ENCODE assay signal across 8 cellular contexts in genomic region chr2:157826644-157827043, GRCh38. TPM values are rescaled to one million over a fixed set of nuclear protein-coding genes. Genes with fewer than 3 reads are reported as not detected.
A peak's percentile ranks its signal among the peaks of the same experiment; 100 is the strongest.
DNase-seq lines count a peak whose midpoint lies in the region; ATAC-seq, FAIRE-seq and TF ChIP-seq lines count a peak whose summit lies in the region.
"Not testable (repeated sequence)": the region's sequence is repeated elsewhere in the genome, so short reads cannot be mapped to it uniquely, and the experiment has no call there.

No MANE protein-coding gene starts in this region.

- not testable (repeated sequence) for H3K18ac ChIP-seq in H9 (ENCODE audit: insufficient read length, low read depth, low read length)

- not testable (repeated sequence) for H2BK5ac ChIP-seq in H9 (ENCODE audit: insufficient read length, low read length)

- POLR2A ChIA-PET in HepG2 (lab: Yijun Ruan, JAX) = not testable (repeated sequence)

- H2BK20ac ChIP-seq in H9 (ENCODE audit: low read depth, low read length, poor library complexity, severe bottlenecking) = not testable (repeated sequence)

- H4K5ac ChIP-seq in H9 (ENCODE audit: insufficient read length, low read depth, low read length) = not testable (repeated sequence)

- intact Hi-C loops in HepG2 (cut with micrococcal nuclease; ENCODE audit: unreplicated experiment); thyroid gland (cut with DNase I): not testable (repeated sequence)

- H2AK5ac ChIP-seq in H9 (ENCODE audit: insufficient read length, low read length) = not testable (repeated sequence)

- not testable (repeated sequence) for DNase-seq in H9; RWPE2 (ENCODE audit: low spot score); activated T-cell treated with anti-CD3 and anti-CD28 coated beads, Interleukin-2, amount 50 U/mL, for 72 hours; epithelial cell of prostate (ENCODE audit: low read depth, low spot score); HepG2 (ENCODE audit: low spot score); thyroid gland

- in situ Hi-C loops in HepG2 (cut with HindIII; ENCODE audit: extremely low pct_ligation_motif_present, low pct_unique_long_range_greater_than_20kb) = not testable (repeated sequence)

- H3K27ac ChIP-seq in C4-2B (peak overlapping the region; percentile 58), RWPE2 (ENCODE audit: poor library complexity, severe bottlenecking) (peak overlapping the region; percentile 10), epithelial cell of prostate (peak overlapping the region; percentile 90), skin epidermis (peak overlapping the region in 17 of 21 experiments; percentile 3 to 83 (median 58)), thyroid gland (peak overlapping the region; percentile 71 to 92 (median 90))
- not testable (repeated sequence) for H3K27ac ChIP-seq in H9 (ENCODE audit: insufficient read length, low read depth, low read length); HepG2 (ENCODE audit: extremely low read length, insufficient read depth, low read length)

- TF ChIP-seq EP300 in HepG2 (IDR thresholded peaks at IDR 0.05; ENCODE audit: low read depth in 2 of 2, low read length in 2 of 2); HepG2 (CRISPR knock-in tag; IDR thresholded peaks at IDR 0.05; ENCODE audit: borderline replicate concordance): not testable (repeated sequence)

- H3K4me1 ChIP-seq in H9 (ENCODE audit: insufficient read depth, low read length); HepG2 (ENCODE audit: insufficient read depth, low read length): not testable (repeated sequence)
- H3K4me1 ChIP-seq in RWPE2 (ENCODE audit: insufficient read depth, poor library complexity, severe bottlenecking) = peaks cover 19% of the 10 kb centered on the region
- H3K4me1 ChIP-seq in thyroid gland = peaks cover 53 to 63% of the 10 kb centered on the region in 2 donors

- not testable (repeated sequence) for H4K20me1 ChIP-seq in H9 (ENCODE audit: control insufficient read depth, insufficient read depth, insufficient read length); HepG2 (ENCODE audit: insufficient read depth, low read length)

- not testable (repeated sequence) for H3K79me2 ChIP-seq in H9 (ENCODE audit: insufficient read depth, low read length); HepG2 (ENCODE audit: insufficient read depth, low read length)

- not testable (repeated sequence) for H3K9ac ChIP-seq in H9 (ENCODE audit: extremely low read depth, insufficient read length, low read length); HepG2 (ENCODE audit: insufficient read depth, low read depth, low read length)

- H4K91ac ChIP-seq in H9 (ENCODE audit: insufficient read length, low read depth, low read length) = not testable (repeated sequence)

- CTCF ChIA-PET in HepG2 (lab: Yijun Ruan, JAX; ENCODE audit: low intra/inter-chr PET ratio, low total read pairs) = not testable (repeated sequence)

- not testable (repeated sequence) for H4K8ac ChIP-seq in H9 (replicated peaks; ENCODE audit: insufficient read length, low read depth, low read length)

- not testable (repeated sequence) for TF ChIP-seq POLR2A in HepG2 (IDR thresholded peaks at IDR 0.05; ENCODE audit: insufficient read depth in 1 of 2, low read depth in 2 of 2, low read length in 2 of 2); thyroid gland (IDR thresholded peaks at IDR 0.05)

- not testable (repeated sequence) for H3K4me3 ChIP-seq in RWPE2 (ENCODE audit: severe bottlenecking); HepG2 (replicated peaks in 1 of 3; ENCODE audit: insufficient read depth in 1 of 3, low read depth in 2 of 3, low read length in 3 of 3); skin epidermis; thyroid gland (replicated peaks in 1 of 3)

- not testable (repeated sequence) for H3K79me1 ChIP-seq in H9 (ENCODE audit: insufficient read depth, low read depth, low read length, poor library complexity, severe bottlenecking)

- H3K27ac Mint-ChIP-seq in H9 = peak overlapping the region in 2 of 3 experiments; percentile 40 to 74; a peak in 2 of 7 replicates
- peak overlapping the region; percentile 45 for H3K27ac Mint-ChIP-seq in activated T-cell treated with anti-CD3 and anti-CD28 coated beads, Interleukin-2, amount 50 U/mL, for 72 hours

- H3K27me3 Mint-ChIP-seq in H9 (ENCODE audit: low read depth); activated T-cell treated with anti-CD3 and anti-CD28 coated beads, Interleukin-2, amount 50 U/mL, for 72 hours (ENCODE audit: low read depth): not testable (repeated sequence)

- not testable (repeated sequence) for H2AFZ ChIP-seq in H9 (ENCODE audit: low read length); HepG2 (ENCODE audit: low read length)

- ATAC-seq in RWPE2 (ENCODE audit: low read depth); activated T-cell treated with anti-CD3 and anti-CD28 coated beads, Interleukin-2, amount 50 U/mL, for 72 hours (replicated peaks in 1 of 2); HepG2: not testable (repeated sequence)

- not testable (repeated sequence) for TF ChIP-seq CTCF in C4-2B (conservative IDR thresholded peaks at IDR 0.05); H9 (conservative IDR thresholded peaks at IDR 0.05); RWPE2 (IDR thresholded peaks at IDR 0.05; ENCODE audit: poor library complexity, severe bottlenecking); HepG2 (CRISPR knock-in tag; IDR thresholded peaks at IDR 0.05); thyroid gland (IDR thresholded peaks at IDR 0.05)

- H3K9me3 Mint-ChIP-seq in H9; activated T-cell treated with anti-CD3 and anti-CD28 coated beads, Interleukin-2, amount 50 U/mL, for 72 hours: not testable (repeated sequence)

- not testable (repeated sequence) for H3K4me3 Mint-ChIP-seq in H9; activated T-cell treated with anti-CD3 and anti-CD28 coated beads, Interleukin-2, amount 50 U/mL, for 72 hours

- not testable (repeated sequence) for H3K56ac ChIP-seq in H9 (ENCODE audit: insufficient read length, low read depth, low read length)

- not testable (repeated sequence) for TF ChIP-seq RAD21 in HepG2 (CRISPR knock-in tag; IDR thresholded peaks at IDR 0.05)

- H3T11ph ChIP-seq in H9 (ENCODE audit: low read length) = not testable (repeated sequence)

- H3K4me2 ChIP-seq in H9 (ENCODE audit: insufficient read depth, insufficient read length, low read length); HepG2 (ENCODE audit: low read depth, low read length): not testable (repeated sequence)

- not testable (repeated sequence) for H3K23me2 ChIP-seq in H9 (ENCODE audit: insufficient read length, low read depth, low read length, poor library complexity, severe bottlenecking)

- H3K4me1 Mint-ChIP-seq in H9 = peaks cover 16 to 18% of the 10 kb centered on the region in 2 experiments
- peaks cover 15% of the 10 kb centered on the region for H3K4me1 Mint-ChIP-seq in activated T-cell treated with anti-CD3 and anti-CD28 coated beads, Interleukin-2, amount 50 U/mL, for 72 hours (ENCODE audit: low read depth)

- H3K23ac ChIP-seq in H9 (ENCODE audit: insufficient read length, low read depth, low read length) = not testable (repeated sequence)

- not testable (repeated sequence) for H3K36me3 Mint-ChIP-seq in H9 (ENCODE audit: insufficient read depth in 1 of 3, low read depth in 3 of 3)
- H3K36me3 Mint-ChIP-seq in activated T-cell treated with anti-CD3 and anti-CD28 coated beads, Interleukin-2, amount 50 U/mL, for 72 hours (ENCODE audit: insufficient read depth in 2 of 2) = peaks cover 2 to 15% of the 10 kb centered on the region in 2 donors

- not testable (repeated sequence) for H2BK120ac ChIP-seq in H9 (ENCODE audit: low read depth, low read length, poor library complexity, severe bottlenecking)

- not testable (repeated sequence) for H3K9me3 ChIP-seq in H9 (ENCODE audit: control insufficient read depth, low read depth, low read length); RWPE2 (ENCODE audit: severe bottlenecking); HepG2 (ENCODE audit: low read length); thyroid gland

- not testable (repeated sequence) for BruUV-seq in HepG2 (replicated peaks; lab: Mats Ljungman, UMichigan)

- not testable (repeated sequence) for H3K27me3 ChIP-seq in H9 (ENCODE audit: insufficient read depth, low read length); RWPE2 (ENCODE audit: insufficient read depth, poor library complexity, severe bottlenecking); HepG2 (ENCODE audit: control insufficient read depth in 1 of 2, insufficient read depth in 2 of 2, low read length in 2 of 2); thyroid gland

- FAIRE-seq in HepG2 (lab: Jason Lieb, UNC) = not testable (repeated sequence)

- not testable (repeated sequence) for H2BK15ac ChIP-seq in H9 (ENCODE audit: low read depth, low read length)

- not testable (repeated sequence) for H2BK12ac ChIP-seq in H9 (ENCODE audit: insufficient read length, low read depth, low read length)

- H3K14ac ChIP-seq in H9 (ENCODE audit: insufficient read depth, low read length) = not testable (repeated sequence)

- not testable (repeated sequence) for H3K4ac ChIP-seq in H9 (ENCODE audit: low read depth, low read length)

- not testable (repeated sequence) for H3K36me3 ChIP-seq in RWPE2 (ENCODE audit: low read depth); HepG2 (replicated peaks in 1 of 2; ENCODE audit: control insufficient read depth in 1 of 2, insufficient read depth in 2 of 2, low read length in 2 of 2); thyroid gland

RNA-seq across cellular contexts. Expression of gene ACVR1, which starts 49.5 kb away (rescaled TPM):
- total RNA-seq in H9 (2021) (21.2 and 25.1 TPM in 2 replicates), HepG2 (2016; rRNA removed; fragmentation: Illumina TruSeq; extraction: Trizol) (2.3 and 2.8 TPM in 2 replicates), thyroid gland (10 to 100 TPM; 42.7 to 55.8 (median 46.3) TPM)
- 10 to 100 TPM; 28.3 to 29.7 TPM for total RNA-seq in activated T-cell treated with anti-CD3 and anti-CD28 coated beads, Interleukin-2, amount 50 U/mL, for 72 hours
- total RNA-seq in HepG2 (2016; cell fraction: cytosol; rRNA removed; fragmentation: Illumina TruSeq; extraction: Trizol; ENCODE audit: low read depth) = 1.3 and 1.7 TPM in 2 replicates
- 2.7 and 3.8 TPM in 2 replicates for total RNA-seq in HepG2 (2016; cell fraction: insoluble cytoplasmic fraction; rRNA removed; fragmentation: Illumina TruSeq; extraction: Trizol)
- total RNA-seq in HepG2 (2016; cell fraction: membrane; rRNA removed; fragmentation: Illumina TruSeq; extraction: Trizol) = 3.1 and 3.3 TPM in 2 replicates
- total RNA-seq in HepG2 (2016; cell fraction: nucleus; rRNA removed; fragmentation: Illumina TruSeq; extraction: Trizol) = 8.2 and 8.4 TPM in 2 replicates
- 5.4 and 6.9 TPM in 2 replicates for polyA plus RNA-seq in HepG2 (2011; rRNA removed)
- polyA plus RNA-seq in HepG2 (2011; cell fraction: cytosol; rRNA removed) = 4.3 and 8.0 TPM in 2 replicates
- polyA plus RNA-seq in HepG2 (2011; cell fraction: nucleus; rRNA removed) = 5.9 and 6.4 TPM in 2 replicates
- polyA plus RNA-seq in HepG2 (2012) = 8.6 and 9.9 TPM in 2 replicates
- polyA plus RNA-seq in HepG2 (2016; cell fraction: cytosol; fragmentation: Illumina TruSeq; extraction: Trizol; ENCODE audit: low read depth) = 0.64 and 0.91 TPM in 2 replicates
- polyA plus RNA-seq in HepG2 (2016; cell fraction: insoluble cytoplasmic fraction; fragmentation: Illumina TruSeq; extraction: Trizol; ENCODE audit: low read depth) = 4.0 and 4.8 TPM in 2 replicates
- polyA plus RNA-seq in HepG2 (2016; cell fraction: membrane; fragmentation: Illumina TruSeq; extraction: Trizol; ENCODE audit: low read depth) = 1.3 and 1.6 TPM in 2 replicates
- 11.1 and 11.6 TPM in 2 replicates for polyA plus RNA-seq in HepG2 (2016; cell fraction: nucleus; fragmentation: Illumina TruSeq; extraction: Trizol; ENCODE audit: insufficient read depth, low read depth)
- 8.0 and 8.3 TPM in 2 replicates for polyA minus RNA-seq in HepG2 (2011; rRNA and poly(A)+ RNA removed; ENCODE audit: low replicate concordance)
- 6.2 and 10.0 TPM in 2 replicates for polyA minus RNA-seq in HepG2 (2011; cell fraction: cytosol; rRNA and poly(A)+ RNA removed)
- polyA minus RNA-seq in HepG2 (2011; cell fraction: nucleus; rRNA and poly(A)+ RNA removed) = 12.7 and 15.2 TPM in 2 replicates
